ENCODE assay signal across 21 cellular contexts in the genomic region with DNA sequence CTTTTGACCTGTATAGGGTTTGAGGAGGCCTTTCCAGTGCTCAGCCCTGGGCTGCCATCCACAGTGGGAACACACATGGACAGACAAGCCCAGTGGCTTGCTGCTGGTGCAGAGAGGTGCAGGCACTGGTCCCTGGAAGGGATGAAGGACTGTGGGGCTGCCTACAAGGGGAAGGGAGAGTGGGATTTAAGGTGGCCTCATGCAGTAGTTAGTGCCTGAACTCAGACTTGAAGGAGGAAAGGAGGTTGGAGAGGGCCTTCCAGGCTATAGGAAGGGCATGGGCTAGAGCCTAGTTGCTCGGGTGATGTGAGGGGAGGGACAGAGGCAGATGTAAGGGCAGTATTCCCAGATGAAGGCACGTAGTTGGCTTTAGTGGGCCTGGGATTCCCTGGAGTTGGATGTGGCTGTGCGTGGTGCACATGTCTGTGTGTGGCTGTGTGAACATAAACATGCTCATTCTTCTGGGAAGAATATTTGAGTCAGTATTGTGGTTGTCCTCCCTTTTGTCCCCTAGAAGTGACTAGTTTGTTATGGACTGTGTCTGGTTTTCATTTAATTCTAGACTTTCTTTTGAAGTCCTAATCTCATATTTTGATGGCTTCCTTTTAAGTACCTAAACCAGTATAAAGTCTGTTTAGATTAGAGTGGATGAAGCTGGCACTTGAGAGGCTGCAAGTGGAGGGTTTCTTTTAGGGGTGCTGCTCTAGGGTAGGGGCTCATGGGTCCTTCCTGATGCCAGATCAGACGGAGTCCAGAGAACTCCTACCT. TPM values are rescaled to one million over a fixed set of nuclear protein-coding genes. Genes with fewer than 3 reads are reported as not detected.
DNase-seq lines count a peak whose midpoint lies in the region; ATAC-seq, FAIRE-seq and TF ChIP-seq lines count a peak whose summit lies in the region.
"Had no signal": no experiment of that assay in that cellular context is flagged by ENCODE, and none has a peak within 500 bp of the region (broad histone marks: within the 10 kb centered on the region; RNA-seq: fewer than 3 reads in every experiment).

No MANE protein-coding gene starts in this region.

- no peaks in the 10 kb centered on the region for H3K9me3 ChIP-seq in A549
- H3K9me3 ChIP-seq in CD8-positive, alpha-beta memory T cell (ENCODE audit: low read length): no peaks in the 10 kb centered on the region
- H3K9me3 ChIP-seq: adrenal gland, pancreas, sigmoid colon, vagina had no signal

- TF ChIP-seq EP300 in A549 (IDR thresholded peaks at IDR 0.05): no peak

- TF ChIP-seq RAD21 in A549 (conservative IDR thresholded peaks at IDR 0.05 in 1 of 2, IDR thresholded peaks at IDR 0.05 in 1 of 2): no peak

- TF ChIP-seq CTCF in A549 (IDR thresholded peaks at IDR 0.05) (no peak), glutamatergic neuron (IDR thresholded peaks at IDR 0.05; ENCODE audit: partially characterized antibody, unreplicated experiment) (no peak)

- H3K27me3 ChIP-seq in CD8-positive, alpha-beta memory T cell (ENCODE audit: insufficient read depth, low read length, poor library complexity, severe bottlenecking): no peaks in the 10 kb centered on the region
- H3K27me3 ChIP-seq: adrenal gland, pancreas, sigmoid colon, vagina had no signal

- H3K4me2 ChIP-seq in A549: no peak overlapping the region

- peak overlapping the region in 6 of 8 donors; percentile 0 to 81 (median 47) for H3K27ac Mint-ChIP-seq in CD8-positive, alpha-beta memory T cell
- H3K27ac Mint-ChIP-seq in activated CD8-positive, alpha-beta T cell treated with anti-CD3 and anti-CD28 coated beads, Interleukin-2, amount 10 ng/mL, durations not matched to agents 7 days and 5 days: peak overlapping the region; percentile 49
- H3K27ac Mint-ChIP-seq in glutamatergic neuron (ENCODE audit: unreplicated experiment): peak overlapping the region; percentile 11

- POLR2A ChIA-PET in A549 (lab: Yijun Ruan, JAX): no interaction called here
- POLR2A ChIA-PET in CD8-positive, alpha-beta memory T cell (lab: Charles Lee): no interaction called here
- POLR2A ChIA-PET in activated CD8-positive, alpha-beta T cell treated with anti-CD3 and anti-CD28 coated beads, Interleukin-2, amount 10 ng/mL, durations not matched to agents 7 days and 5 days (lab: Charles Lee): interaction anchor here (2.5 kb wide), 1 partner anchor 17 kb away, joined by 10 read pairs; no protein-coding TSS in a partner anchor

- H3K9me3 Mint-ChIP-seq in CD8-positive, alpha-beta memory T cell: no peaks in the 10 kb centered on the region
- H3K9me3 Mint-ChIP-seq in activated CD8-positive, alpha-beta T cell treated with anti-CD3 and anti-CD28 coated beads, Interleukin-2, amount 10 ng/mL, durations not matched to agents 7 days and 5 days (ENCODE audit: insufficient read depth): no peaks in the 10 kb centered on the region
- H3K9me3 Mint-ChIP-seq in glutamatergic neuron (ENCODE audit: unreplicated experiment): peaks cover 5% of the 10 kb centered on the region

- H3K4me3 ChIP-seq in A549: no peak overlapping the region
- no peak overlapping the region for H3K4me3 ChIP-seq in CD8-positive, alpha-beta memory T cell (ENCODE audit: low read length)
- H3K4me3 ChIP-seq: adrenal gland, pancreas, sigmoid colon, vagina had no signal

- WGBS in A549 (ENCODE audit: missing lambda C conversion rate): 88% methylated on average over 4 of the region's 4 CpGs

- H3K27ac ChIP-seq in A549: no peak overlapping the region
- no peak overlapping the region for H3K27ac ChIP-seq in CD8-positive, alpha-beta memory T cell (ENCODE audit: low read depth, low read length)
- H3K27ac ChIP-seq: adrenal gland, pancreas, sigmoid colon, vagina had no signal

- no peaks in the 10 kb centered on the region for H3K27me3 Mint-ChIP-seq in CD8-positive, alpha-beta memory T cell
- H3K27me3 Mint-ChIP-seq in activated CD8-positive, alpha-beta T cell treated with anti-CD3 and anti-CD28 coated beads, Interleukin-2, amount 10 ng/mL, durations not matched to agents 7 days and 5 days (ENCODE audit: low read depth): no peaks in the 10 kb centered on the region
- H3K27me3 Mint-ChIP-seq in glutamatergic neuron (ENCODE audit: unreplicated experiment): peaks cover 10% of the 10 kb centered on the region

- no peak overlapping the region for H3K4me3 Mint-ChIP-seq in CD8-positive, alpha-beta memory T cell
- H3K4me3 Mint-ChIP-seq in activated CD8-positive, alpha-beta T cell treated with anti-CD3 and anti-CD28 coated beads, Interleukin-2, amount 10 ng/mL, durations not matched to agents 7 days and 5 days: no peak overlapping the region
- H3K4me3 Mint-ChIP-seq in glutamatergic neuron (ENCODE audit: unreplicated experiment): no peak overlapping the region

- peaks cover 23 to 61% (median 50%) of the 10 kb centered on the region in 3 donors for H3K4me1 Mint-ChIP-seq in CD8-positive, alpha-beta memory T cell
- H3K4me1 Mint-ChIP-seq in activated CD8-positive, alpha-beta T cell treated with anti-CD3 and anti-CD28 coated beads, Interleukin-2, amount 10 ng/mL, durations not matched to agents 7 days and 5 days (ENCODE audit: low read depth): peaks cover 11% of the 10 kb centered on the region
- H3K4me1 Mint-ChIP-seq in glutamatergic neuron (ENCODE audit: low read depth, unreplicated experiment): peaks cover 4% of the 10 kb centered on the region

- ATAC-seq in A549 (peak; percentile 23 to 24; a peak in 1 of 6 replicates), HG02678 (IDR thresholded peaks at IDR 0.05; ENCODE audit: unreplicated experiment) (no peak)
- ATAC-seq in activated CD8-positive, alpha-beta T cell treated with anti-CD3 and anti-CD28 coated beads, Interleukin-2, amount 10 ng/mL, durations not matched to agents 7 days and 5 days: no peak
- ATAC-seq: left ventricle myocardium superior, pancreas, Right ventricle myocardium inferior had no signal

- peaks cover 15% of the 10 kb centered on the region; the same call in 2 of the 3 replicates for H3K4me1 ChIP-seq in A549
- peaks cover 8% of the 10 kb centered on the region for H3K4me1 ChIP-seq in CD8-positive, alpha-beta memory T cell (ENCODE audit: insufficient read depth, low read length)
- H3K4me1 ChIP-seq: adrenal gland, vagina had no signal

- no peak for TF ChIP-seq POLR2A in A549 (IDR thresholded peaks at IDR 0.05; ENCODE audit: low read length)

- FAIRE-seq in A549 (lab: Jason Lieb, UNC): no peak
- FAIRE-seq: pancreas had no signal

- CTCF ChIA-PET in A549 (lab: Yijun Ruan, JAX): no interaction called here
- CTCF ChIA-PET in CD8-positive, alpha-beta memory T cell (lab: Charles Lee): interaction anchor here (1.1 kb wide), 1 partner anchor 55 kb away, joined by 3 read pairs; no protein-coding TSS in a partner anchor
- CTCF ChIA-PET in activated CD8-positive, alpha-beta T cell treated with anti-CD3 and anti-CD28 coated beads, Interleukin-2, amount 10 ng/mL, durations not matched to agents 7 days and 5 days (lab: Charles Lee): interaction anchor here (2.1 kb wide), 1 partner anchor 18 kb away, joined by 7 read pairs; no protein-coding TSS in a partner anchor

- H3K36me3 ChIP-seq in CD8-positive, alpha-beta memory T cell (ENCODE audit: insufficient read depth, low read length): peaks cover 42% of the 10 kb centered on the region

- peaks cover 0 to 66% (median 10%) of the 10 kb centered on the region in 3 donors for H3K36me3 Mint-ChIP-seq in CD8-positive, alpha-beta memory T cell
- H3K36me3 Mint-ChIP-seq in activated CD8-positive, alpha-beta T cell treated with anti-CD3 and anti-CD28 coated beads, Interleukin-2, amount 10 ng/mL, durations not matched to agents 7 days and 5 days (ENCODE audit: low read depth): peaks cover 43% of the 10 kb centered on the region
- H3K36me3 Mint-ChIP-seq in glutamatergic neuron (ENCODE audit: unreplicated experiment): no peaks in the 10 kb centered on the region

- DNase-seq in A549 (ENCODE audit: low read depth in 1 of 2, low spot score in 1 of 2) (no peak), glutamatergic neuron (no peak), activated gamma-delta T cell (lab: John Stamatoyannopoulos, UW) (no peak), NCI-H524 treated with DMSO at 0.1 percent for 48 hours (lab: John Stamatoyannopoulos, UW) (no peak), CD1c-positive myeloid dendritic cell (ENCODE audit: extremely low spot score) (no peak)
- no peak for DNase-seq in CD8-positive, alpha-beta memory T cell
- no peak for DNase-seq in activated CD8-positive, alpha-beta T cell treated with anti-CD3 and anti-CD28 coated beads, Interleukin-2, amount 10 ng/mL, durations not matched to agents 7 days and 5 days
- DNase-seq: activated CD4-positive, CD25-positive, alpha-beta regulatory T cell treated with anti-CD3 and anti-CD28 coated beads, Interleukin-2, amount 50 U/mL, for 72 hours; adrenal gland; Calu3; HCEC 1CT; Kasumi-1; left ventricle myocardium superior; NCI-H1092; NCI-H2081 treated with DMSO at 0.1 percent for 48 hours; NCI-H510A treated with DMSO at 0.1 percent for 48 hours; sigmoid colon had no signal

RNA-seq across cellular contexts. Expression of a gene that starts 18.4 kb away (rescaled TPM):
- 24.8 and 27.0 TPM in 2 replicates for polyA plus RNA-seq in A549 (2011; rRNA removed)
- 60.0 and 90.3 TPM in 2 replicates for polyA plus RNA-seq in A549 (2012; cell fraction: cytosol; rRNA removed)
- 74.3 and 115 TPM in 2 replicates for polyA plus RNA-seq in A549 (2012; cell fraction: nucleus; rRNA removed)
- 28.3 to 29.9 TPM (median 28.3 TPM) in 3 replicates for polyA plus RNA-seq in A549 (2017; fragmentation: RNase III; extraction: RNeasy Plus Mini Kit Qiagen cat#74134 plus additional on column Dnase treatment)
- polyA minus RNA-seq in A549 (2011; rRNA and poly(A)+ RNA removed): 10.5 and 13.7 TPM in 2 replicates
- total RNA-seq in CD8-positive, alpha-beta memory T cell: 10 to 100 TPM; 75.2 to 79.0 TPM
- 61.1 TPM for polyA plus RNA-seq in CD8-positive, alpha-beta memory T cell
- total RNA-seq in activated CD8-positive, alpha-beta T cell treated with anti-CD3 and anti-CD28 coated beads, Interleukin-2, amount 10 ng/mL, durations not matched to agents 7 days and 5 days: 10 to 100 TPM; 46.7 to 47.1 TPM
- 10.3 TPM for total RNA-seq in glutamatergic neuron (ENCODE audit: unreplicated experiment)

RNA-seq across cellular contexts. Expression of a gene that starts 21.2 kb away (rescaled TPM):
- polyA plus RNA-seq in A549 (2011; rRNA removed) (0.05 TPM in 1 of 2 replicates, not detected in the other), A549 (2017; fragmentation: RNase III; extraction: RNeasy Plus Mini Kit Qiagen cat#74134 plus additional on column Dnase treatment) (0.04 to 0.06 TPM in 2 of 3 replicates, not detected in the other)
- polyA plus RNA-seq in A549 (2012; cell fraction: cytosol; rRNA removed): 0.04 and 0.10 TPM in 2 replicates
- polyA plus RNA-seq in A549 (2012; cell fraction: nucleus; rRNA removed): 0.72 and 1.0 TPM in 2 replicates
- polyA minus RNA-seq in A549 (2011; rRNA and poly(A)+ RNA removed): not detected in 2 replicates
- under 1 TPM; 0.48 to 0.51 TPM for total RNA-seq in CD8-positive, alpha-beta memory T cell
- not detected for polyA plus RNA-seq in CD8-positive, alpha-beta memory T cell
- total RNA-seq in activated CD8-positive, alpha-beta T cell treated with anti-CD3 and anti-CD28 coated beads, Interleukin-2, amount 10 ng/mL, durations not matched to agents 7 days and 5 days: 1 to 10 TPM in 1 of 2 experiments, under 1 TPM in 1; 0.66 to 1.6 TPM
- total RNA-seq in glutamatergic neuron (ENCODE audit: unreplicated experiment): 0.71 TPM
- total RNA-seq: Calu3, left ventricle myocardium superior, vagina had no signal

RNA-seq across cellular contexts. Expression of a gene that starts 30.7 kb away (rescaled TPM):
- 13.7 and 17.5 TPM in 2 replicates for polyA plus RNA-seq in A549 (2011; rRNA removed)
- polyA plus RNA-seq in A549 (2012; cell fraction: cytosol; rRNA removed): 99.7 and 128 TPM in 2 replicates
- 61.8 and 78.3 TPM in 2 replicates for polyA plus RNA-seq in A549 (2012; cell fraction: nucleus; rRNA removed)
- 38.8 to 41.9 TPM (median 41.0 TPM) in 3 replicates for polyA plus RNA-seq in A549 (2017; fragmentation: RNase III; extraction: RNeasy Plus Mini Kit Qiagen cat#74134 plus additional on column Dnase treatment)
- 9.5 and 13.4 TPM in 2 replicates for polyA minus RNA-seq in A549 (2011; rRNA and poly(A)+ RNA removed)
- total RNA-seq in CD8-positive, alpha-beta memory T cell: 10 to 100 TPM; 71.5 to 74.7 TPM
- 99.6 TPM for polyA plus RNA-seq in CD8-positive, alpha-beta memory T cell
- 10 to 100 TPM; 85.9 to 86.4 TPM for total RNA-seq in activated CD8-positive, alpha-beta T cell treated with anti-CD3 and anti-CD28 coated beads, Interleukin-2, amount 10 ng/mL, durations not matched to agents 7 days and 5 days
- 24.0 TPM for total RNA-seq in glutamatergic neuron (ENCODE audit: unreplicated experiment)

RNA-seq across cellular contexts. Expression of a gene that starts 43.9 kb away (rescaled TPM):
- polyA plus RNA-seq in A549 (2011; rRNA removed) (45.3 and 54.9 TPM in 2 replicates), A549 (2017; fragmentation: RNase III; extraction: RNeasy Plus Mini Kit Qiagen cat#74134 plus additional on column Dnase treatment) (53.1 to 56.6 TPM (median 55.6 TPM) in 3 replicates)
- 33.7 and 34.3 TPM in 2 replicates for polyA plus RNA-seq in A549 (2012; cell fraction: cytosol; rRNA removed)
- polyA plus RNA-seq in A549 (2012; cell fraction: nucleus; rRNA removed): 17.6 and 25.7 TPM in 2 replicates
- polyA minus RNA-seq in A549 (2011; rRNA and poly(A)+ RNA removed): 28.2 and 32.9 TPM in 2 replicates
- total RNA-seq in CD8-positive, alpha-beta memory T cell: 10 to 100 TPM; 74.3 to 80.2 TPM
- 109 TPM for polyA plus RNA-seq in CD8-positive, alpha-beta memory T cell
- 10 to 100 TPM; 65.3 to 69.6 TPM for total RNA-seq in activated CD8-positive, alpha-beta T cell treated with anti-CD3 and anti-CD28 coated beads, Interleukin-2, amount 10 ng/mL, durations not matched to agents 7 days and 5 days
- 55.9 TPM for total RNA-seq in glutamatergic neuron (ENCODE audit: unreplicated experiment)

RNA-seq across cellular contexts. Expression of a gene that starts 54.4 kb away (rescaled TPM):
- 38.7 and 39.0 TPM in 2 replicates for polyA plus RNA-seq in A549 (2011; rRNA removed)
- 37.6 and 38.7 TPM in 2 replicates for polyA plus RNA-seq in A549 (2012; cell fraction: cytosol; rRNA removed)
- polyA plus RNA-seq in A549 (2012; cell fraction: nucleus; rRNA removed): 118 and 125 TPM in 2 replicates
- 30.8 to 34.0 TPM (median 31.4 TPM) in 3 replicates for polyA plus RNA-seq in A549 (2017; fragmentation: RNase III; extraction: RNeasy Plus Mini Kit Qiagen cat#74134 plus additional on column Dnase treatment)
- 31.0 and 31.8 TPM in 2 replicates for polyA minus RNA-seq in A549 (2011; rRNA and poly(A)+ RNA removed)
- 10 to 100 TPM; 42.4 to 47.3 TPM for total RNA-seq in CD8-positive, alpha-beta memory T cell
- polyA plus RNA-seq in CD8-positive, alpha-beta memory T cell: 38.7 TPM
- total RNA-seq in activated CD8-positive, alpha-beta T cell treated with anti-CD3 and anti-CD28 coated beads, Interleukin-2, amount 10 ng/mL, durations not matched to agents 7 days and 5 days: 10 to 100 TPM; 66.0 to 72.1 TPM
- total RNA-seq in glutamatergic neuron (ENCODE audit: unreplicated experiment): 61.6 TPM

Comparison
In these comparisons a context has a peak if more than half of its experiments do, and no peak if none do; other contexts are left out.
1. ATAC-seq: peak in A549 (2 of 2); none in activated CD8-positive, alpha-beta T cell treated with anti-CD3 and anti-CD28 coated beads, Interleukin-2, amount 10 ng/mL, durations not matched to agents 7 days and 5 days (single experiment) and HG02678 (single experiment).
2. Peak in every context shown above with its lines, with median percentiles within 50 percentile points of each other: H3K27ac Mint-ChIP-seq.